ENCODE assay signal across 39 cellular contexts in genomic region chrX:34987646-34988045, GRCh38. TPM values are rescaled to one million over a fixed set of nuclear protein-coding genes. Genes with fewer than 3 reads are reported as not detected.
"Had no signal": no experiment of that assay in that cellular context is flagged by ENCODE, and none has a peak within 500 bp of the region (broad histone marks: within the 10 kb centered on the region; RNA-seq: fewer than 3 reads in every experiment).

No MANE protein-coding gene starts in this region.

- H3K4me2 ChIP-seq: KMS-11 had no signal

- H3K4me3 ChIP-seq: MG63 had no signal

- H3K27me3 ChIP-seq: MG63 had no signal

- H3K9me3 ChIP-seq: MG63 had no signal

- H3K9ac ChIP-seq: KMS-11 had no signal

- DNase-seq: Karpas-422, Kasumi-1, MG63, MM.1S, MV-4-11, NCI-H1048, NCI-H1092, NCI-H1092 treated with DMSO at 0.1 percent for 48 hours, NCI-H1105, NCI-H1105 treated with DMSO at 0.1 percent for 48 hours, NCI-H1417, NCI-H1417 treated with DMSO at 0.1 percent for 48 hours, NCI-H1436, NCI-H1436 treated with DMSO at 0.1 percent for 48 hours, NCI-H146, NCI-H1694, NCI-H1694 treated with DMSO at 0.1 percent for 48 hours, NCI-H187, NCI-H187 treated with DMSO at 0.1 percent for 48 hours, NCI-H1930, NCI-H2029, NCI-H2029 treated with DMSO at 0.1 percent for 48 hours, NCI-H2081, NCI-H2081 treated with DMSO at 0.1 percent for 48 hours, NCI-H2107, NCI-H2171, NCI-H2171 treated with DMSO at 0.1 percent for 48 hours, NCI-H2227 treated with DMSO at 0.1 percent for 48 hours, NCI-H226, NCI-H345, NCI-H446, NCI-H446 treated with DMSO at 0.1 percent for 48 hours, NCI-H510A, NCI-H510A treated with DMSO at 0.1 percent for 48 hours had no signal

- H3K27ac ChIP-seq: KMS-11 had no signal

- H3K36me3 ChIP-seq: MG63 had no signal

RNA-seq across cellular contexts. Expression of gene FAM47B, which starts 45.0 kb away (rescaled TPM):
- total RNA-seq: LHCN-M2, M059J, MCF 10A, NCI-H460 had no signal
